35 cellular contexts compared by ENCODE assay signal in genomic region chr19:3834349-3835054, GRCh38. TPM values are rescaled to one million over a fixed set of nuclear protein-coding genes. Genes with fewer than 3 reads are reported as not detected.
"Had no signal": no experiment of that assay in that cellular context is flagged by ENCODE, and none has a peak within 500 bp of the region (broad histone marks: within the 10 kb centered on the region; RNA-seq: fewer than 3 reads in every experiment).

No MANE protein-coding gene starts in this region.

- H3K36me3 ChIP-seq: neural progenitor cell, neutrophil, ovary, right lobe of liver, spleen, suprapubic skin, tibial artery, transverse colon, upper lobe of right lung, uterus had no signal

- H3K27ac Mint-ChIP-seq: naive thymus-derived CD4-positive, alpha-beta T cell; natural killer cell; nephron; neural progenitor cell; progenitor cell of endocrine pancreas; stimulated activated memory B cell treated with anti-CD40 and anti-IgM and Interleukin-4, amounts not matched to agents 10 μg/mL and 1 μg/mL and 100 μg/mL, for 72 hours; stimulated activated naive CD8-positive, alpha-beta T cell treated with anti-CD3 and anti-CD28 coated beads, Interleukin-15, amount 100 ng/mL, for 72 hours; type B pancreatic cell had no signal

- H3K27me3 Mint-ChIP-seq: naive thymus-derived CD4-positive, alpha-beta T cell; stimulated activated memory B cell treated with anti-CD40 and anti-IgM and Interleukin-4, amounts not matched to agents 10 μg/mL and 1 μg/mL and 100 μg/mL, for 72 hours; stimulated activated naive CD8-positive, alpha-beta T cell treated with anti-CD3 and anti-CD28 coated beads, Interleukin-15, amount 100 ng/mL, for 72 hours had no signal

- H3K4me2 ChIP-seq: neural progenitor cell, smooth muscle cell had no signal

- H3K4me1 ChIP-seq: neural progenitor cell, parathyroid adenoma, psoas muscle, right lobe of liver, spleen, suprapubic skin, testis, tibial artery, transverse colon, upper lobe of right lung, uterus had no signal

- H2AFZ ChIP-seq: neural progenitor cell, parathyroid adenoma had no signal

- H3K9me3 Mint-ChIP-seq: natural killer cell; nephron; stimulated activated memory B cell treated with anti-CD40 and anti-IgM and Interleukin-4, amounts not matched to agents 10 μg/mL and 1 μg/mL and 100 μg/mL, for 72 hours; stimulated activated naive CD8-positive, alpha-beta T cell treated with anti-CD3 and anti-CD28 coated beads, Interleukin-15, amount 100 ng/mL, for 72 hours; type B pancreatic cell had no signal

- H3K27ac ChIP-seq: neural progenitor cell, neutrophil, ovary, parathyroid adenoma, psoas muscle, right lobe of liver, skin epidermis, spleen, suprapubic skin, testis, tibial artery, transverse colon, upper lobe of right lung, uterus had no signal

- H3K27me3 ChIP-seq: neural progenitor cell, ovary, right lobe of liver, testis, upper lobe of right lung, uterus had no signal

- H3K4me1 Mint-ChIP-seq: natural killer cell; stimulated activated memory B cell treated with anti-CD40 and anti-IgM and Interleukin-4, amounts not matched to agents 10 μg/mL and 1 μg/mL and 100 μg/mL, for 72 hours; stimulated activated naive CD8-positive, alpha-beta T cell treated with anti-CD3 and anti-CD28 coated beads, Interleukin-15, amount 100 ng/mL, for 72 hours had no signal

- DNase-seq: naive thymus-derived CD4-positive, alpha-beta T cell; natural killer cell; nucleus accumbens; ovary; psoas muscle; right cardiac atrium; right lobe of liver; spleen; stimulated activated CD4-positive, alpha-beta T cell treated with anti-CD3 and anti-CD28 coated beads, Interleukin-12 subunit alpha, Interleukin-12 subunit beta, amount 100 ng/mL, for 4 hours; stimulated activated CD4-positive, alpha-beta T cell treated with anti-CD3 and anti-CD28 coated beads, Interleukin-1b, Interleukin-23, amount 100 ng/mL, for 48 hours; stimulated activated CD4-positive, alpha-beta T cell treated with anti-CD3 and anti-CD28 coated beads, Interleukin-4, amount 100 ng/mL, for 1 hour; stimulated activated CD4-positive, alpha-beta T cell treated with anti-CD3 and anti-CD28 coated beads, Interleukin-4, amount 100 ng/mL, for 4 hours; stimulated activated CD8-positive, alpha-beta memory T cell treated with anti-CD3 and anti-CD28 coated beads, Interleukin-4, amount 100 ng/mL, for 48 hours; stimulated activated naive CD4-positive, alpha-beta T cell; stimulated activated naive CD8-positive, alpha-beta T cell treated with anti-CD3 and anti-CD28 coated beads, Interleukin-15, amount 100 ng/mL, for 72 hours; stimulated activated naive CD8-positive, alpha-beta T cell treated with anti-CD3 and anti-CD28 coated beads, Interleukin-15, Interleukin-2, amounts not matched to agents 100 U/mL and 50 U/mL, for 24 hours; substantia nigra; testis; tibial artery; transverse colon; upper lobe of right lung; uterus had no signal

- H3K4me3 ChIP-seq: neural progenitor cell, ovary, psoas muscle, right lobe of liver, skin epidermis, smooth muscle cell, spleen, suprapubic skin, testis, tibial artery, transverse colon, upper lobe of right lung, uterus had no signal

- H3K9ac ChIP-seq: neural progenitor cell, parathyroid adenoma had no signal

- H3K36me3 Mint-ChIP-seq: naive thymus-derived CD4-positive, alpha-beta T cell; natural killer cell; neural progenitor cell; stimulated activated memory B cell treated with anti-CD40 and anti-IgM and Interleukin-4, amounts not matched to agents 10 μg/mL and 1 μg/mL and 100 μg/mL, for 72 hours; type B pancreatic cell had no signal

- H3K4me3 Mint-ChIP-seq: naive thymus-derived CD4-positive, alpha-beta T cell; natural killer cell; nephron; neural progenitor cell; stimulated activated memory B cell treated with anti-CD40 and anti-IgM and Interleukin-4, amounts not matched to agents 10 μg/mL and 1 μg/mL and 100 μg/mL, for 72 hours; stimulated activated naive CD8-positive, alpha-beta T cell treated with anti-CD3 and anti-CD28 coated beads, Interleukin-15, amount 100 ng/mL, for 72 hours; type B pancreatic cell had no signal

- H3K9me3 ChIP-seq: neutrophil, ovary, psoas muscle, right lobe of liver, spleen, suprapubic skin, testis, tibial artery, transverse colon, upper lobe of right lung, uterus had no signal

RNA-seq across cellular contexts. Expression of gene ZFR2, which starts 34.3 kb away (rescaled TPM):
- total RNA-seq: psoas muscle, right lobe of liver, transverse colon, urinary bladder, uterus had no signal
- polyA plus RNA-seq: psoas muscle had no signal

RNA-seq across cellular contexts. Expression of gene ATCAY, which starts 46.0 kb away (rescaled TPM):
- total RNA-seq: naive thymus-derived CD4-positive, alpha-beta T cell; natural killer cell; omental fat pad; psoas muscle; renal cortical epithelial cell; right cardiac atrium; right lobe of liver; spleen; suprapubic skin; upper lobe of right lung had no signal
- polyA plus RNA-seq: naive thymus-derived CD4-positive, alpha-beta T cell; ovary; spleen had no signal

RNA-seq across cellular contexts. Expression of gene MATK, which starts 48.3 kb away (rescaled TPM):
- total RNA-seq: smooth muscle cell had no signal
- polyA plus RNA-seq: smooth muscle cell had no signal
